Comparison of ENCODE assay signal across 28 cellular contexts in genomic region chr14:52442602-52443001, GRCh38.
"Had no signal": no experiment of that assay in that cellular context is flagged by ENCODE, and none has a peak within 500 bp of the region (broad histone marks: within the 10 kb centered on the region; RNA-seq: fewer than 3 reads in every experiment).

No MANE protein-coding gene starts in this region.

- H3K27ac ChIP-seq: neural progenitor cell, ovary, parathyroid adenoma, psoas muscle, right lobe of liver, sigmoid colon, spleen, suprapubic skin, testis, tibial artery, transverse colon, upper lobe of right lung, vagina had no signal

- DNase-seq: natural killer cell; occipital lobe; ovary; posterior cingulate gyrus; psoas muscle; right cardiac atrium; right lobe of liver; sigmoid colon; spleen; stimulated activated CD4-positive, alpha-beta T cell treated with anti-CD3 and anti-CD28 coated beads, Interleukin-12 subunit alpha, Interleukin-12 subunit beta, amount 100 ng/mL, for 4 hours; stimulated activated CD4-positive, alpha-beta T cell treated with anti-CD3 and anti-CD28 coated beads, Interleukin-1b, Interleukin-23, amount 100 ng/mL, for 48 hours; stimulated activated CD4-positive, alpha-beta T cell treated with anti-CD3 and anti-CD28 coated beads, Interleukin-4, amount 100 ng/mL, for 1 hour; stimulated activated CD4-positive, alpha-beta T cell treated with anti-CD3 and anti-CD28 coated beads, Interleukin-4, amount 100 ng/mL, for 4 hours; stimulated activated CD8-positive, alpha-beta memory T cell treated with anti-CD3 and anti-CD28 coated beads, Interleukin-4, amount 100 ng/mL, for 48 hours; stimulated activated naive CD4-positive, alpha-beta T cell; stimulated activated naive CD8-positive, alpha-beta T cell treated with anti-CD3 and anti-CD28 coated beads, Interleukin-15, amount 100 ng/mL, for 72 hours; stimulated activated naive CD8-positive, alpha-beta T cell treated with anti-CD3 and anti-CD28 coated beads, Interleukin-15, Interleukin-2, amounts not matched to agents 100 U/mL and 50 U/mL, for 24 hours; substantia nigra; testis; tibial artery; transverse colon; upper lobe of right lung had no signal

- ATAC-seq: natural killer cell; psoas muscle; right cardiac atrium; stimulated activated memory B cell treated with anti-CD40 and anti-IgM and Interleukin-4, amounts not matched to agents 10 μg/mL and 1 μg/mL and 100 μg/mL, for 72 hours; stimulated activated naive CD8-positive, alpha-beta T cell treated with anti-CD3 and anti-CD28 coated beads, Interleukin-15, amount 100 ng/mL, for 72 hours; stimulated activated naive CD8-positive, alpha-beta T cell treated with anti-CD3 and anti-CD28 coated beads, Interleukin-15, Interleukin-2, amounts not matched to agents 100 U/mL and 50 U/mL, for 24 hours; upper lobe of right lung had no signal

- H3K36me3 ChIP-seq: neural progenitor cell, ovary, right lobe of liver, upper lobe of right lung, vagina had no signal

- H3K9ac ChIP-seq: neural progenitor cell, parathyroid adenoma had no signal

- H3K4me3 ChIP-seq: neural progenitor cell, ovary, psoas muscle, right lobe of liver, sigmoid colon, smooth muscle cell, spleen, suprapubic skin, testis, tibial artery, transverse colon, upper lobe of right lung, vagina had no signal

- H3K79me2 ChIP-seq: parathyroid adenoma had no signal

- H2AFZ ChIP-seq: neural progenitor cell, parathyroid adenoma had no signal

- H3K27me3 ChIP-seq: neural progenitor cell, ovary, right lobe of liver, sigmoid colon, spleen, suprapubic skin, testis, tibial artery, transverse colon, upper lobe of right lung, vagina had no signal

- H3K4me2 ChIP-seq: neural progenitor cell, smooth muscle cell had no signal

- H3K9me3 ChIP-seq: ovary, psoas muscle, right lobe of liver, sigmoid colon, spleen, suprapubic skin, testis, tibial artery, transverse colon, upper lobe of right lung, vagina had no signal

- H3K4me1 ChIP-seq: neural progenitor cell, parathyroid adenoma, psoas muscle, right lobe of liver, sigmoid colon, spleen, suprapubic skin, testis, tibial artery, transverse colon, upper lobe of right lung, vagina had no signal
